ENCODE assay signal across 25 cellular contexts in genomic region chr2:185970148-185970852, GRCh38.
DNase-seq lines count a peak whose midpoint lies in the region; ATAC-seq, FAIRE-seq and TF ChIP-seq lines count a peak whose summit lies in the region.
"Had no signal": no experiment of that assay in that cellular context is flagged by ENCODE, and none has a peak within 500 bp of the region (broad histone marks: within the 10 kb centered on the region; RNA-seq: fewer than 3 reads in every experiment).

No MANE protein-coding gene starts in this region.

- peak overlapping the region; percentile 76 for H3K27ac Mint-ChIP-seq in type B pancreatic cell
- no peak overlapping the region for H3K27ac Mint-ChIP-seq in activated CD4-positive, alpha-beta memory T cell treated with anti-CD3 and anti-CD28 coated beads, Interleukin-2, amount 10 ng/mL, durations not matched to agents 7 days and 5 days
- H3K27ac Mint-ChIP-seq: dendritic cell treated with granulocyte-macrophage colony-stimulating factor and Interleukin-4, amounts not matched to agents 40 ng/mL and 50 ng/mL, for 4 days; IgD-negative memory B cell; natural killer cell treated with Interleukin-12 subunit alpha and Interleukin-12 subunit beta and Interleukin-15 and Interleukin-18, amount 100 ng/mL, for 72 hours had no signal

- TF ChIP-seq EP300 in HepG2 (IDR thresholded peaks at IDR 0.05; ENCODE audit: low read depth in 2 of 2, low read length in 2 of 2) (no peak; a peak in 1 of 4 replicates), HepG2 (CRISPR knock-in tag; IDR thresholded peaks at IDR 0.05; ENCODE audit: borderline replicate concordance) (no peak)

- H3K4me3 ChIP-seq in HepG2 (replicated peaks in 1 of 3; ENCODE audit: insufficient read depth in 1 of 3, low read depth in 2 of 3, low read length in 3 of 3), result no peak overlapping the region
- no peak overlapping the region for H3K4me3 ChIP-seq in right lobe of liver
- H3K4me3 ChIP-seq in ectodermal cell (ENCODE audit: insufficient read depth, low read depth, low read length), result no peak overlapping the region
- H3K4me3 ChIP-seq: body of pancreas, esophagus muscularis mucosa had no signal

- H3K4me2 ChIP-seq in HepG2 (ENCODE audit: low read depth, low read length), result no peak overlapping the region

- peaks cover 8% of the 10 kb centered on the region for H3K4me1 Mint-ChIP-seq in type B pancreatic cell (ENCODE audit: unreplicated experiment)
- H3K4me1 Mint-ChIP-seq in activated CD4-positive, alpha-beta memory T cell treated with anti-CD3 and anti-CD28 coated beads, Interleukin-2, amount 10 ng/mL, durations not matched to agents 7 days and 5 days, result no peaks in the 10 kb centered on the region
- H3K4me1 Mint-ChIP-seq: CD14-positive monocyte, IgD-negative memory B cell had no signal

- H3K4me3 Mint-ChIP-seq in type B pancreatic cell, result no peak overlapping the region
- no peak overlapping the region for H3K4me3 Mint-ChIP-seq in activated CD4-positive, alpha-beta memory T cell treated with anti-CD3 and anti-CD28 coated beads, Interleukin-2, amount 10 ng/mL, durations not matched to agents 7 days and 5 days
- H3K4me3 Mint-ChIP-seq: CD14-positive monocyte; dendritic cell treated with granulocyte-macrophage colony-stimulating factor and Interleukin-4, amounts not matched to agents 40 ng/mL and 50 ng/mL, for 4 days; IgD-negative memory B cell; natural killer cell treated with Interleukin-12 subunit alpha and Interleukin-12 subunit beta and Interleukin-15 and Interleukin-18, amount 100 ng/mL, for 72 hours had no signal

- in situ Hi-C loops in HepG2 (cut with HindIII; ENCODE audit: extremely low pct_ligation_motif_present, low pct_unique_long_range_greater_than_20kb), result no loop called here

- no peaks in the 10 kb centered on the region for H3K36me3 Mint-ChIP-seq in type B pancreatic cell
- H3K36me3 Mint-ChIP-seq in activated CD4-positive, alpha-beta memory T cell treated with anti-CD3 and anti-CD28 coated beads, Interleukin-2, amount 10 ng/mL, durations not matched to agents 7 days and 5 days (ENCODE audit: low read depth), result no peaks in the 10 kb centered on the region
- H3K36me3 Mint-ChIP-seq: CD14-positive monocyte, IgD-negative memory B cell had no signal

- no peaks in the 10 kb centered on the region for H3K27me3 ChIP-seq in HepG2 (ENCODE audit: control insufficient read depth in 1 of 2, insufficient read depth in 2 of 2, low read length in 2 of 2)
- no peaks in the 10 kb centered on the region for H3K27me3 ChIP-seq in right lobe of liver
- H3K27me3 ChIP-seq in ectodermal cell (ENCODE audit: control insufficient read depth, insufficient read depth, low read length, poor library complexity, severe bottlenecking), result no peaks in the 10 kb centered on the region
- H3K27me3 ChIP-seq: body of pancreas, esophagus muscularis mucosa had no signal

- H3K36me3 ChIP-seq in HepG2 (replicated peaks in 1 of 2; ENCODE audit: control insufficient read depth in 1 of 2, insufficient read depth in 2 of 2, low read length in 2 of 2), result no peaks in the 10 kb centered on the region
- H3K36me3 ChIP-seq in right lobe of liver, result no peaks in the 10 kb centered on the region
- no peaks in the 10 kb centered on the region for H3K36me3 ChIP-seq in ectodermal cell (ENCODE audit: control insufficient read depth, insufficient read depth, low read length)
- H3K36me3 ChIP-seq: esophagus muscularis mucosa had no signal

- 88% methylated on average over 3 of the region's 3 CpGs for WGBS in HepG2 (ENCODE audit: low lambda C conversion rate)
- WGBS in right lobe of liver (ENCODE audit: insufficient coverage, low coverage, low lambda C conversion rate, missing lambda C conversion rate), result 92% methylated on average over 3 of the region's 3 CpGs
- WGBS in ectodermal cell, 2 experiments, result no CpG with 5 or more reads among the region's 3 CpGs

- H3K9me3 Mint-ChIP-seq in type B pancreatic cell, result no peaks in the 10 kb centered on the region
- peaks cover 9% of the 10 kb centered on the region for H3K9me3 Mint-ChIP-seq in activated CD4-positive, alpha-beta memory T cell treated with anti-CD3 and anti-CD28 coated beads, Interleukin-2, amount 10 ng/mL, durations not matched to agents 7 days and 5 days

- H3K9me3 ChIP-seq in HepG2 (ENCODE audit: low read length) (peaks cover 11% of the 10 kb centered on the region), right lobe of liver (peaks cover 0 to 2% (median 0%) of the 10 kb centered on the region in 4 donors), ectodermal cell (ENCODE audit: control insufficient read depth, low read length) (peaks cover 2% of the 10 kb centered on the region)
- H3K9me3 ChIP-seq: body of pancreas, esophagus muscularis mucosa had no signal

- intact Hi-C loops in HepG2 (cut with micrococcal nuclease; ENCODE audit: unreplicated experiment) (no loop called here), right lobe of liver (cut with DNase I) (no loop called here)

- CTCF ChIA-PET in HepG2 (lab: Yijun Ruan, JAX; ENCODE audit: low intra/inter-chr PET ratio, low total read pairs), result no interaction called here
- CTCF ChIA-PET in activated CD4-positive, alpha-beta memory T cell treated with anti-CD3 and anti-CD28 coated beads, Interleukin-2, amount 10 ng/mL, durations not matched to agents 7 days and 5 days (lab: Charles Lee), result no interaction called here

- no peaks in the 10 kb centered on the region for H3K79me2 ChIP-seq in HepG2 (ENCODE audit: insufficient read depth, low read length)

- H3K27ac ChIP-seq in HepG2 (ENCODE audit: extremely low read length, insufficient read depth, low read length) (no peak overlapping the region), right lobe of liver (no peak overlapping the region), ectodermal cell (ENCODE audit: insufficient read depth, low read depth, low read length, poor library complexity, severe bottlenecking) (peak overlapping the region; percentile 40)
- H3K27ac ChIP-seq: body of pancreas, esophagus muscularis mucosa had no signal

- peak; percentile 65 for DNase-seq in HepG2 (ENCODE audit: low spot score)
- DNase-seq in right lobe of liver, result no peak
- DNase-seq in left kidney (ENCODE audit: low read depth, low spot score), result peak; percentile 36
- DNase-seq in type B pancreatic cell (ENCODE audit: extremely low spot score, unreplicated experiment), result no peak
- no peak for DNase-seq in activated CD4-positive, alpha-beta memory T cell treated with anti-CD3 and anti-CD28 coated beads, Interleukin-2, amount 10 ng/mL, durations not matched to agents 7 days and 5 days
- DNase-seq in HK-2 (ENCODE audit: unreplicated experiment), result no peak
- no peak for DNase-seq in GM20000 (ENCODE audit: low spot score)
- DNase-seq: activated naive CD4-positive, alpha-beta T cell treated with anti-CD3 and anti-CD28 coated beads, Interleukin-2, amount 50 U/mL, for 16 hours; activated T-cell treated with anti-CD3 and anti-CD28 coated beads for 4 hours; DMS79; head of caudate nucleus; NCI-H187; NCI-H345; stimulated activated naive CD4-positive, alpha-beta T cell; T-helper 1 cell; trophoblast cell had no signal

- FAIRE-seq in HepG2 (lab: Jason Lieb, UNC), result peak; percentile 63
- FAIRE-seq: H54 had no signal

- POLR2A ChIA-PET in HepG2 (lab: Yijun Ruan, JAX), result no interaction called here
- POLR2A ChIA-PET in activated CD4-positive, alpha-beta memory T cell treated with anti-CD3 and anti-CD28 coated beads, Interleukin-2, amount 10 ng/mL, durations not matched to agents 7 days and 5 days (lab: Charles Lee), result no interaction called here

- TF ChIP-seq POLR2A in HepG2 (IDR thresholded peaks at IDR 0.05; ENCODE audit: insufficient read depth in 1 of 2, low read depth in 2 of 2, low read length in 2 of 2), result no peak
- no peak for TF ChIP-seq POLR2A in right lobe of liver (IDR thresholded peaks at IDR 0.05)

- H3K9ac ChIP-seq in HepG2 (ENCODE audit: insufficient read depth, low read depth, low read length), result no peak overlapping the region

- ATAC-seq in HepG2 (peak; percentile 95), right lobe of liver (no peak)
- ATAC-seq: body of pancreas; natural killer cell treated with Interleukin-12 subunit alpha and Interleukin-12 subunit beta and Interleukin-15 and Interleukin-18, amount 100 ng/mL, for 72 hours; Right ventricle myocardium inferior had no signal

- no peaks in the 10 kb centered on the region for H4K20me1 ChIP-seq in HepG2 (ENCODE audit: insufficient read depth, low read length)

- no peak for TF ChIP-seq RAD21 in HepG2 (CRISPR knock-in tag; IDR thresholded peaks at IDR 0.05)

- H3K27me3 Mint-ChIP-seq in type B pancreatic cell, result no peaks in the 10 kb centered on the region
- H3K27me3 Mint-ChIP-seq in activated CD4-positive, alpha-beta memory T cell treated with anti-CD3 and anti-CD28 coated beads, Interleukin-2, amount 10 ng/mL, durations not matched to agents 7 days and 5 days, result no peaks in the 10 kb centered on the region
- H3K27me3 Mint-ChIP-seq: dendritic cell treated with granulocyte-macrophage colony-stimulating factor and Interleukin-4, amounts not matched to agents 40 ng/mL and 50 ng/mL, for 4 days; IgD-negative memory B cell; natural killer cell treated with Interleukin-12 subunit alpha and Interleukin-12 subunit beta and Interleukin-15 and Interleukin-18, amount 100 ng/mL, for 72 hours had no signal

- no peak overlapping the region for H2AFZ ChIP-seq in HepG2 (ENCODE audit: low read length)

- TF ChIP-seq CTCF in HepG2 (CRISPR knock-in tag; IDR thresholded peaks at IDR 0.05) (no peak), right lobe of liver (IDR thresholded peaks at IDR 0.05) (no peak), type B pancreatic cell (conservative IDR thresholded peaks at IDR 0.05) (no peak), GM20000 (IDR thresholded peaks at IDR 0.05; ENCODE audit: extremely low read depth, missing control alignments) (no peak)

- H3K4me1 ChIP-seq in HepG2 (ENCODE audit: insufficient read depth, low read length), result peaks cover 9% of the 10 kb centered on the region
- no peaks in the 10 kb centered on the region for H3K4me1 ChIP-seq in right lobe of liver
- H3K4me1 ChIP-seq in ectodermal cell (ENCODE audit: control insufficient read depth, insufficient read depth, low read length), result no peaks in the 10 kb centered on the region
- H3K4me1 ChIP-seq: esophagus muscularis mucosa had no signal

- no TSS peak for BruUV-seq in HepG2 (replicated peaks; lab: Mats Ljungman, UMichigan)

TF ChIP-seq in HepG2, 621 proteins besides CTCF, POLR2A, EP300 and RAD21 (continues in another document):
- TF ChIP-seq NR2F1 (CRISPR knock-in tag; IDR thresholded peaks at IDR 0.05) (peak in 1 of 2 experiments; percentile 51; a peak in 1 of 4 replicates), ONECUT2 (CRISPR knock-in tag; IDR thresholded peaks at IDR 0.05) (no peak), SOX5 (CRISPR knock-in tag; IDR thresholded peaks at IDR 0.05; ENCODE audit: borderline replicate concordance) (0 out of 2 replicates have a peak, but pooled peaks have one; percentile 13)
- TF ChIP-seq, protein P1, sequence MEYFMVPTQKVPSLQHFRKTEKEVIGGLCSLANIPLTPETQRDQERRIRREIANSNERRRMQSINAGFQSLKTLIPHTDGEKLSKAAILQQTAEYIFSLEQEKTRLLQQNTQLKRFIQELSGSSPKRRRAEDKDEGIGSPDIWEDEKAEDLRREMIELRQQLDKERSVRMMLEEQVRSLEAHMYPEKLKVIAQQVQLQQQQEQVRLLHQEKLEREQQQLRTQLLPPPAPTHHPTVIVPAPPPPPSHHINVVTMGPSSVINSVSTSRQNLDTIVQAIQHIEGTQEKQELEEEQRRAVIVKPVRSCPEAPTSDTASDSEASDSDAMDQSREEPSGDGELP (IDR thresholded peaks at IDR 0.05; ENCODE audit: borderline replicate concordance, low read depth), result 0 out of 2 replicates have a peak, but pooled peaks have one; percentile 38

Comparison
In these comparisons a context has a peak if more than half of its experiments do, and no peak if none do; other contexts are left out.
1. DNase-seq: peak in HepG2 (single experiment) and left kidney (single experiment); none in right lobe of liver (0 of 3), type B pancreatic cell (single experiment), activated CD4-positive, alpha-beta memory T cell treated with anti-CD3 and anti-CD28 coated beads, Interleukin-2, amount 10 ng/mL, durations not matched to agents 7 days and 5 days (single experiment), HK-2 (single experiment) and GM20000 (single experiment).